8 cellular contexts compared by ENCODE assay signal in genomic region chr21:25997788-25998611, GRCh38.
DNase-seq lines count a peak whose midpoint lies in the region; ATAC-seq and TF ChIP-seq lines count a peak whose summit lies in the region.

No MANE protein-coding gene starts in this region.

- H3K4me1 Mint-ChIP-seq in T-helper 2 cell treated with Interferon-gamma antibody and Interleukin-4, amounts not matched to agents 5 μg/mL and 100 μg/mL, for 36 hours (ENCODE audit: low read depth): peaks cover 9% of the 10 kb centered on the region
- H3K4me1 Mint-ChIP-seq in CD4-positive, alpha-beta memory T cell: peaks cover 3 to 15% (median 5%) of the 10 kb centered on the region in 4 donors

- H3K27me3 ChIP-seq in CD4-positive, alpha-beta memory T cell (ENCODE audit: insufficient read depth, low read length): no peaks in the 10 kb centered on the region

- H3K4me3 Mint-ChIP-seq in T-helper 2 cell treated with Interferon-gamma antibody and Interleukin-4, amounts not matched to agents 5 μg/mL and 100 μg/mL, for 36 hours: no peak overlapping the region
- no peak overlapping the region for H3K4me3 Mint-ChIP-seq in CD4-positive, alpha-beta memory T cell

- intact Hi-C loops in left colon (cut with DNase I, micrococcal nuclease): no loop called here
- intact Hi-C loops in CD4-positive, alpha-beta memory T cell (cut with micrococcal nuclease): no loop called here

- H3K9me3 ChIP-seq in CD4-positive, alpha-beta memory T cell (ENCODE audit: control insufficient read depth in 1 of 2, low read length in 2 of 2): no peaks in the 10 kb centered on the region

- POLR2A ChIA-PET in CD4-positive, alpha-beta memory T cell (lab: Charles Lee; ENCODE audit: partially characterized antibody): no interaction called here

- H3K27ac ChIP-seq in VCaP: peak overlapping the region; percentile 3; the same call in 1 of the 2 replicates
- no peak overlapping the region for H3K27ac ChIP-seq in CD4-positive, alpha-beta memory T cell (ENCODE audit: low read depth, low read length)

- CTCF ChIA-PET in CD4-positive, alpha-beta memory T cell (lab: Charles Lee; ENCODE audit: partially characterized antibody): no interaction called here

- DNase-seq in C1 segment of cervical spinal cord (lab: John Stamatoyannopoulos, UW): peak in 8 of 14 donors; percentile 25 to 80 (median 36)
- peak; percentile 91 for DNase-seq in NCI-H1436 treated with DMSO at 0.1 percent for 48 hours (lab: John Stamatoyannopoulos, UW)
- peak in 1 of 2 donors; percentile 38 for DNase-seq in left colon
- DNase-seq in T-helper 2 cell treated with Interferon-gamma antibody and Interleukin-4, amounts not matched to agents 5 μg/mL and 100 μg/mL, for 36 hours (ENCODE audit: low spot score): no peak
- no peak for DNase-seq in CD4-positive, alpha-beta memory T cell

- no peak overlapping the region for H3K4me3 ChIP-seq in CD4-positive, alpha-beta memory T cell (ENCODE audit: low read length in 2 of 2)

- peaks cover 2% of the 10 kb centered on the region for H3K36me3 Mint-ChIP-seq in T-helper 2 cell treated with Interferon-gamma antibody and Interleukin-4, amounts not matched to agents 5 μg/mL and 100 μg/mL, for 36 hours (ENCODE audit: low read depth)
- H3K36me3 Mint-ChIP-seq in CD4-positive, alpha-beta memory T cell: peaks cover 6 to 16% of the 10 kb centered on the region in 2 donors

- H3K4me1 ChIP-seq in CD4-positive, alpha-beta memory T cell (ENCODE audit: insufficient read depth, low read length): no peaks in the 10 kb centered on the region

- no peak overlapping the region for H3K27ac Mint-ChIP-seq in T-helper 2 cell treated with Interferon-gamma antibody and Interleukin-4, amounts not matched to agents 5 μg/mL and 100 μg/mL, for 36 hours
- H3K27ac Mint-ChIP-seq in CD4-positive, alpha-beta memory T cell: no peak overlapping the region

- H3K27me3 Mint-ChIP-seq in T-helper 2 cell treated with Interferon-gamma antibody and Interleukin-4, amounts not matched to agents 5 μg/mL and 100 μg/mL, for 36 hours (ENCODE audit: low read depth): no peaks in the 10 kb centered on the region
- no peaks in the 10 kb centered on the region for H3K27me3 Mint-ChIP-seq in CD4-positive, alpha-beta memory T cell

- ATAC-seq in left colon (peak; percentile 71), HG02884 (IDR thresholded peaks at IDR 0.05; ENCODE audit: unreplicated experiment) (no peak), HG02642 (IDR thresholded peaks at IDR 0.05; ENCODE audit: poor library complexity, unreplicated experiment) (no peak)

- H3K36me3 ChIP-seq in CD4-positive, alpha-beta memory T cell (ENCODE audit: insufficient read depth, low read length): no peaks in the 10 kb centered on the region

- TF ChIP-seq CTCF in VCaP (conservative IDR thresholded peaks at IDR 0.05): no peak

- no peaks in the 10 kb centered on the region for H3K9me3 Mint-ChIP-seq in T-helper 2 cell treated with Interferon-gamma antibody and Interleukin-4, amounts not matched to agents 5 μg/mL and 100 μg/mL, for 36 hours
- H3K9me3 Mint-ChIP-seq in CD4-positive, alpha-beta memory T cell: peaks cover 0 to 2% (median 0%) of the 10 kb centered on the region in 8 donors

Comparison
In these comparisons a context has a peak if more than half of its experiments do, and no peak if none do; other contexts are left out.
1. DNase-seq: peak in C1 segment of cervical spinal cord (8 of 14) and NCI-H1436 treated with DMSO at 0.1 percent for 48 hours (single experiment); none in T-helper 2 cell treated with Interferon-gamma antibody and Interleukin-4, amounts not matched to agents 5 μg/mL and 100 μg/mL, for 36 hours (single experiment) and CD4-positive, alpha-beta memory T cell (0 of 5).